ENCODE assay signal across 8 cellular contexts in the genomic region with DNA sequence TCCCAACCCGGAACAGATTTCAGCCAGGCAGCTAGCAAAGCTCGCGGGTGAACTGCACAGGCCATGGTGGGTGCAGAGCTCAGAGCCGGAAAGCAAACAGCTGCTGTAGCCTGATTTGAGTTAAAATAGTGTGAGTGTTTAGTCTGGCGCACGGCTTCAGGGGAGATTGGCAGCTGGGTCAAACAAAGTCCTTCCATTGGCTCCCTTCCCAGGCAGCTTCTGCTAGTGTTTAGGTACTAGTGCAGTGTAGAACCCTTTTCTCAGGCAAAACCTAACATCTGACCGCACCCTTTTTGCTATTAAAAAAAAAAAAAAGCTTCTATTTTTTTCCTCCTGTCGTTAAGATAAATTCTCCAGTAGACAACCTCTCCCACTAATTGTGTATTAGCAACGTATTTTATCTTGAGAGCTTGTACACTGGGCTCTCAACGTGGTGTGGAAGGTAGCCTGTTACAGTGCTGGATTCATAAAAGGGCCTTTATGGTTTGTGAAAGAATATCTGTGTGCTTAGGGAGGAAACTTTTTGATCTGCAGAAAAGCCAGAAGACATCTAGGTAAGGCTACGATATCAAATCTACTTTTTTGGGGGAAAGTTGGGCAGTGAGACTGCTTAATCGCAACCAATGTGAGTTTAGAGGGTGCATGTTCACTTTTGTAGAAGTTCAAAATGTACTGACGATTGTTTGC.
DNase-seq lines count a peak whose midpoint lies in the region; TF ChIP-seq lines count a peak whose summit lies in the region.

No MANE protein-coding gene starts in this region.

- H3K27ac Mint-ChIP-seq in mesothelial cell of epicardium (peak overlapping the region; percentile 91), endothelial cell (ENCODE audit: unreplicated experiment) (no peak overlapping the region)

- no peak for TF ChIP-seq POLR2A in vagina (IDR thresholded peaks at IDR 0.05)

- H3K4me1 Mint-ChIP-seq in mesothelial cell of epicardium (peaks cover 42% of the 10 kb centered on the region), endothelial cell (ENCODE audit: unreplicated experiment) (peaks cover 7% of the 10 kb centered on the region)

- no peaks in the 10 kb centered on the region for H3K9me3 ChIP-seq in vagina

- peak overlapping the region; percentile 46 to 49 for H3K4me3 ChIP-seq in vagina

- DNase-seq in SIG-M5 treated with dmso at 0.1 percent for 504 hours (lab: John Stamatoyannopoulos, UW; ENCODE audit: unreplicated experiment) (peak; percentile 12), SIG-M5 (lab: John Stamatoyannopoulos, UW) (no peak), dermis microvascular lymphatic vessel endothelial cell (ENCODE audit: low read depth in 2 of 2) (peak; percentile 99), mesothelial cell of epicardium (ENCODE audit: low spot score in 2 of 2, unreplicated experiment in 2 of 2) (peak in 1 of 2 experiments; percentile 56), vagina (ENCODE audit: extremely low spot score in 2 of 2) (no peak), endothelial cell (ENCODE audit: low spot score) (no peak), HT-29 (ENCODE audit: low spot score) (no peak)
- no peak for DNase-seq in NK-92 treated with Interleukin-12 subunit alpha and Interleukin-12 subunit beta, amount 100 ng/mL, for 24 hours (lab: John Stamatoyannopoulos, UW)

- H3K36me3 Mint-ChIP-seq in mesothelial cell of epicardium (no peaks in the 10 kb centered on the region), endothelial cell (ENCODE audit: low read depth, unreplicated experiment) (no peaks in the 10 kb centered on the region)

- H3K4me3 Mint-ChIP-seq in mesothelial cell of epicardium = peak overlapping the region; percentile 70
- no peak overlapping the region for H3K4me3 Mint-ChIP-seq in endothelial cell (ENCODE audit: unreplicated experiment)

- peaks cover 8% of the 10 kb centered on the region for H3K4me1 ChIP-seq in vagina

- H3K27me3 ChIP-seq in vagina = no peaks in the 10 kb centered on the region

- H3K36me3 ChIP-seq in vagina = no peaks in the 10 kb centered on the region

- H3K27ac ChIP-seq in vagina = peak overlapping the region; percentile 85

- H3K9me3 Mint-ChIP-seq in mesothelial cell of epicardium = no peaks in the 10 kb centered on the region
- H3K9me3 Mint-ChIP-seq in endothelial cell (ENCODE audit: unreplicated experiment) = no peaks in the 10 kb centered on the region

- intact Hi-C loops in vagina (cut with DNase I) = no loop called here

- no peaks in the 10 kb centered on the region for H3K27me3 Mint-ChIP-seq in mesothelial cell of epicardium (ENCODE audit: low read depth)
- no peaks in the 10 kb centered on the region for H3K27me3 Mint-ChIP-seq in endothelial cell (ENCODE audit: unreplicated experiment)

- no peak for TF ChIP-seq CTCF in mesothelial cell of epicardium (IDR thresholded peaks at IDR 0.05; ENCODE audit: unreplicated experiment)
- no peak for TF ChIP-seq CTCF in vagina (IDR thresholded peaks at IDR 0.05)
- TF ChIP-seq CTCF in endothelial cell (IDR thresholded peaks at IDR 0.05; ENCODE audit: unreplicated experiment) = no peak

Comparison
In these comparisons a context has a peak if more than half of its experiments do, and no peak if none do; other contexts are left out.
1. DNase-seq: peak in SIG-M5 treated with dmso at 0.1 percent for 504 hours (single experiment) and dermis microvascular lymphatic vessel endothelial cell (2 of 2); none in SIG-M5 (single experiment), vagina (0 of 2), endothelial cell (single experiment), NK-92 treated with Interleukin-12 subunit alpha and Interleukin-12 subunit beta, amount 100 ng/mL, for 24 hours (single experiment) and HT-29 (single experiment).